ENCODE assay signal across 16 cellular contexts in genomic region chr14:103228076-103228806, GRCh38.
A peak's percentile ranks its signal among the peaks of the same experiment; 100 is the strongest.
DNase-seq lines count a peak whose midpoint lies in the region; ATAC-seq and TF ChIP-seq lines count a peak whose summit lies in the region.
"Had no signal": no experiment of that assay in that cellular context is flagged by ENCODE, and none has a peak within 500 bp of the region (broad histone marks: within the 10 kb centered on the region; RNA-seq: fewer than 3 reads in every experiment).

No MANE protein-coding gene starts in this region.

- no peak overlapping the region for H3K27ac ChIP-seq in endodermal cell (ENCODE audit: low read depth, low read length)
- H3K27ac ChIP-seq: 22Rv1, C4-2B had no signal

- no peaks in the 10 kb centered on the region for H3K9me3 Mint-ChIP-seq in activated CD4-positive, alpha-beta T cell treated with anti-CD3 and anti-CD28 coated beads, Interleukin-2, amount 10 ng/mL, durations not matched to agents 7 days and 5 days
- no peaks in the 10 kb centered on the region for H3K9me3 Mint-ChIP-seq in endodermal cell
- H3K9me3 Mint-ChIP-seq in nephron progenitor cell, result no peaks in the 10 kb centered on the region
- H3K9me3 Mint-ChIP-seq in activated T-cell treated with anti-CD3 and anti-CD28 coated beads, Interleukin-2, amount 50 U/mL, for 72 hours, result no peaks in the 10 kb centered on the region
- H3K9me3 Mint-ChIP-seq in WTC11, result no peaks in the 10 kb centered on the region
- H3K9me3 Mint-ChIP-seq: CD4-positive, alpha-beta T cell; GM23338; IgD-negative memory B cell had no signal

- no peaks in the 10 kb centered on the region for H3K36me3 ChIP-seq in endodermal cell (ENCODE audit: control insufficient read depth, insufficient read depth, low read length)

- H3K4me3 Mint-ChIP-seq in activated CD4-positive, alpha-beta T cell treated with anti-CD3 and anti-CD28 coated beads, Interleukin-2, amount 10 ng/mL, durations not matched to agents 7 days and 5 days, result no peak overlapping the region
- no peak overlapping the region for H3K4me3 Mint-ChIP-seq in endodermal cell
- no peak overlapping the region for H3K4me3 Mint-ChIP-seq in nephron progenitor cell
- no peak overlapping the region for H3K4me3 Mint-ChIP-seq in activated T-cell treated with anti-CD3 and anti-CD28 coated beads, Interleukin-2, amount 50 U/mL, for 72 hours
- no peak overlapping the region for H3K4me3 Mint-ChIP-seq in WTC11
- H3K4me3 Mint-ChIP-seq: CD4-positive, alpha-beta T cell; GM23338; IgD-negative memory B cell had no signal

- no peaks in the 10 kb centered on the region for H3K36me3 Mint-ChIP-seq in activated CD4-positive, alpha-beta T cell treated with anti-CD3 and anti-CD28 coated beads, Interleukin-2, amount 10 ng/mL, durations not matched to agents 7 days and 5 days (ENCODE audit: low read depth)
- H3K36me3 Mint-ChIP-seq in endodermal cell (ENCODE audit: low read depth), result no peaks in the 10 kb centered on the region
- no peaks in the 10 kb centered on the region for H3K36me3 Mint-ChIP-seq in nephron progenitor cell (ENCODE audit: low read depth)
- no peaks in the 10 kb centered on the region for H3K36me3 Mint-ChIP-seq in activated T-cell treated with anti-CD3 and anti-CD28 coated beads, Interleukin-2, amount 50 U/mL, for 72 hours (ENCODE audit: insufficient read depth in 2 of 2)
- H3K36me3 Mint-ChIP-seq in WTC11, result no peaks in the 10 kb centered on the region
- H3K36me3 Mint-ChIP-seq: IgD-negative memory B cell had no signal

- peak overlapping the region; percentile 62 for H3K27ac Mint-ChIP-seq in activated CD4-positive, alpha-beta T cell treated with anti-CD3 and anti-CD28 coated beads, Interleukin-2, amount 10 ng/mL, durations not matched to agents 7 days and 5 days
- peak overlapping the region; percentile 35 for H3K27ac Mint-ChIP-seq in endodermal cell
- peak overlapping the region; percentile 57 for H3K27ac Mint-ChIP-seq in nephron progenitor cell
- H3K27ac Mint-ChIP-seq in activated T-cell treated with anti-CD3 and anti-CD28 coated beads, Interleukin-2, amount 50 U/mL, for 72 hours, result no peak overlapping the region
- no peak overlapping the region for H3K27ac Mint-ChIP-seq in WTC11
- H3K27ac Mint-ChIP-seq: CD4-positive, alpha-beta T cell; GM23338; IgD-negative memory B cell had no signal

- no peaks in the 10 kb centered on the region for H3K9me3 ChIP-seq in endodermal cell (ENCODE audit: control insufficient read depth, low read length)
- H3K9me3 ChIP-seq: A549, Caco-2 had no signal

- no peak for DNase-seq in activated CD4-positive, alpha-beta T cell treated with anti-CD3 and anti-CD28 coated beads, Interleukin-2, amount 10 ng/mL, durations not matched to agents 7 days and 5 days
- DNase-seq in activated CD4-positive, alpha-beta T cell treated with anti-CD3 and anti-CD28 coated beads for 4 hours, result no peak
- DNase-seq in endodermal cell (no peak), nephron progenitor cell (no peak), WTC11 (ENCODE audit: low spot score) (no peak)
- no peak for DNase-seq in activated T-cell treated with anti-CD3 and anti-CD28 coated beads, Interleukin-2, amount 50 U/mL, for 72 hours
- DNase-seq: AML-193; Caco-2; CD4-positive, alpha-beta T cell had no signal

- TF ChIP-seq CTCF in endodermal cell (conservative IDR thresholded peaks at IDR 0.05), result no peak
- no peak for TF ChIP-seq CTCF in nephron progenitor cell (IDR thresholded peaks at IDR 0.05)
- TF ChIP-seq CTCF in WTC11 (IDR thresholded peaks at IDR 0.05), result no peak

- no peak overlapping the region for H3K4me3 ChIP-seq in endodermal cell (ENCODE audit: low read length)
- H3K4me3 ChIP-seq: A549, GM23338 had no signal

- H3K4me1 Mint-ChIP-seq in activated CD4-positive, alpha-beta T cell treated with anti-CD3 and anti-CD28 coated beads, Interleukin-2, amount 10 ng/mL, durations not matched to agents 7 days and 5 days, result no peaks in the 10 kb centered on the region
- peaks cover 8% of the 10 kb centered on the region for H3K4me1 Mint-ChIP-seq in endodermal cell
- H3K4me1 Mint-ChIP-seq in nephron progenitor cell, result peaks cover 37% of the 10 kb centered on the region
- H3K4me1 Mint-ChIP-seq in activated T-cell treated with anti-CD3 and anti-CD28 coated beads, Interleukin-2, amount 50 U/mL, for 72 hours (ENCODE audit: low read depth), result no peaks in the 10 kb centered on the region
- peaks cover 14% of the 10 kb centered on the region for H3K4me1 Mint-ChIP-seq in WTC11
- H3K4me1 Mint-ChIP-seq: IgD-negative memory B cell had no signal

- POLR2A ChIA-PET in activated CD4-positive, alpha-beta T cell treated with anti-CD3 and anti-CD28 coated beads, Interleukin-2, amount 10 ng/mL, durations not matched to agents 7 days and 5 days (lab: Charles Lee), result no interaction called here
- POLR2A ChIA-PET in WTC11 (lab: Charles Lee), result no interaction called here

- no peak for ATAC-seq in activated T-cell treated with anti-CD3 and anti-CD28 coated beads, Interleukin-2, amount 50 U/mL, for 72 hours (replicated peaks in 1 of 2)
- ATAC-seq in WTC11 (no peak), GM18870 (IDR thresholded peaks at IDR 0.05; ENCODE audit: unreplicated experiment) (no peak)
- ATAC-seq: A549, GM23338, HCT116 had no signal

- no peak overlapping the region for H3K9ac ChIP-seq in endodermal cell (ENCODE audit: extremely low read depth, low read length, poor library complexity, severe bottlenecking)

- no peaks in the 10 kb centered on the region for H3K4me1 ChIP-seq in endodermal cell (ENCODE audit: control insufficient read depth, insufficient read depth, low read length)
- H3K4me1 ChIP-seq: Caco-2 had no signal

- H3K27me3 Mint-ChIP-seq in activated CD4-positive, alpha-beta T cell treated with anti-CD3 and anti-CD28 coated beads, Interleukin-2, amount 10 ng/mL, durations not matched to agents 7 days and 5 days, result no peaks in the 10 kb centered on the region
- H3K27me3 Mint-ChIP-seq in endodermal cell (ENCODE audit: insufficient read depth), result peaks cover 17% of the 10 kb centered on the region
- H3K27me3 Mint-ChIP-seq in nephron progenitor cell (ENCODE audit: low read depth, poor library complexity), result peaks cover 20% of the 10 kb centered on the region
- H3K27me3 Mint-ChIP-seq in activated T-cell treated with anti-CD3 and anti-CD28 coated beads, Interleukin-2, amount 50 U/mL, for 72 hours (ENCODE audit: low read depth), result peaks cover 19% of the 10 kb centered on the region
- H3K27me3 Mint-ChIP-seq in WTC11 (ENCODE audit: low read depth), result peaks cover 3% of the 10 kb centered on the region; the same call in 1 of the 2 replicates

- no peaks in the 10 kb centered on the region for H3K27me3 ChIP-seq in endodermal cell (ENCODE audit: control insufficient read depth, insufficient read depth, low read length, poor library complexity, severe bottlenecking)

- CTCF ChIA-PET in activated CD4-positive, alpha-beta T cell treated with anti-CD3 and anti-CD28 coated beads, Interleukin-2, amount 10 ng/mL, durations not matched to agents 7 days and 5 days (lab: Charles Lee), result no interaction called here
- CTCF ChIA-PET in WTC11 (lab: Charles Lee), result no interaction called here

- 80 to 97% methylated on average over 4 to 8 of the region's 8 CpGs for WGBS in endodermal cell (ENCODE audit: insufficient coverage in 1 of 2, insufficient read length in 1 of 2), 2 experiments

TF ChIP-seq in WTC11, 78 proteins besides CTCF, POLR2A, EP300 and RAD21 (continues in another document):
- TF ChIP-seq SOX15 (CRISPR knock-in tag; IDR thresholded peaks at IDR 0.05) (no peak), KAT7 (CRISPR knock-in tag; IDR thresholded peaks at IDR 0.05; ENCODE audit: borderline replicate concordance) (no peak), GABPB1 (CRISPR knock-in tag; IDR thresholded peaks at IDR 0.05) (no peak), RORB (CRISPR knock-in tag; IDR thresholded peaks at IDR 0.05) (no peak), CBFB (CRISPR knock-in tag; IDR thresholded peaks at IDR 0.05; ENCODE audit: low read depth) (no peak), ZNF219 (CRISPR knock-in tag; IDR thresholded peaks at IDR 0.05; ENCODE audit: borderline replicate concordance) (no peak), FOXP1 (CRISPR knock-in tag; IDR thresholded peaks at IDR 0.05; ENCODE audit: borderline replicate concordance) (no peak)
- TF ChIP-seq, protein P1, sequence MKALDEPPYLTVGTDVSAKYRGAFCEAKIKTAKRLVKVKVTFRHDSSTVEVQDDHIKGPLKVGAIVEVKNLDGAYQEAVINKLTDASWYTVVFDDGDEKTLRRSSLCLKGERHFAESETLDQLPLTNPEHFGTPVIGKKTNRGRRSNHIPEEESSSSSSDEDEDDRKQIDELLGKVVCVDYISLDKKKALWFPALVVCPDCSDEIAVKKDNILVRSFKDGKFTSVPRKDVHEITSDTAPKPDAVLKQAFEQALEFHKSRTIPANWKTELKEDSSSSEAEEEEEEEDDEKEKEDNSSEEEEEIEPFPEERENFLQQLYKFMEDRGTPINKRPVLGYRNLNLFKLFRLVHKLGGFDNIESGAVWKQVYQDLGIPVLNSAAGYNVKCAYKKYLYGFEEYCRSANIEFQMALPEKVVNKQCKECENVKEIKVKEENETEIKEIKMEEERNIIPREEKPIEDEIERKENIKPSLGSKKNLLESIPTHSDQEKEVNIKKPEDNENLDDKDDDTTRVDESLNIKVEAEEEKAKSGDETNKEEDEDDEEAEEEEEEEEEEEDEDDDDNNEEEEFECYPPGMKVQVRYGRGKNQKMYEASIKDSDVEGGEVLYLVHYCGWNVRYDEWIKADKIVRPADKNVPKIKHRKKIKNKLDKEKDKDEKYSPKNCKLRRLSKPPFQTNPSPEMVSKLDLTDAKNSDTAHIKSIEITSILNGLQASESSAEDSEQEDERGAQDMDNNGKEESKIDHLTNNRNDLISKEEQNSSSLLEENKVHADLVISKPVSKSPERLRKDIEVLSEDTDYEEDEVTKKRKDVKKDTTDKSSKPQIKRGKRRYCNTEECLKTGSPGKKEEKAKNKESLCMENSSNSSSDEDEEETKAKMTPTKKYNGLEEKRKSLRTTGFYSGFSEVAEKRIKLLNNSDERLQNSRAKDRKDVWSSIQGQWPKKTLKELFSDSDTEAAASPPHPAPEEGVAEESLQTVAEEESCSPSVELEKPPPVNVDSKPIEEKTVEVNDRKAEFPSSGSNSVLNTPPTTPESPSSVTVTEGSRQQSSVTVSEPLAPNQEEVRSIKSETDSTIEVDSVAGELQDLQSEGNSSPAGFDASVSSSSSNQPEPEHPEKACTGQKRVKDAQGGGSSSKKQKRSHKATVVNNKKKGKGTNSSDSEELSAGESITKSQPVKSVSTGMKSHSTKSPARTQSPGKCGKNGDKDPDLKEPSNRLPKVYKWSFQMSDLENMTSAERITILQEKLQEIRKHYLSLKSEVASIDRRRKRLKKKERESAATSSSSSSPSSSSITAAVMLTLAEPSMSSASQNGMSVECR (CRISPR knock-in tag; IDR thresholded peaks at IDR 0.05; ENCODE audit: borderline replicate concordance), result no peak

Comparison
In these comparisons a context has a peak if more than half of its experiments do, and no peak if none do; other contexts are left out.
1. H3K27ac Mint-ChIP-seq: peak in activated CD4-positive, alpha-beta T cell treated with anti-CD3 and anti-CD28 coated beads, Interleukin-2, amount 10 ng/mL, durations not matched to agents 7 days and 5 days (single experiment), endodermal cell (single experiment) and nephron progenitor cell (single experiment); none in activated T-cell treated with anti-CD3 and anti-CD28 coated beads, Interleukin-2, amount 50 U/mL, for 72 hours (single experiment) and WTC11 (single experiment).